29 cellular contexts compared by ENCODE assay signal in genomic region chr20:11728937-11729336, GRCh38.
"Had no signal": no experiment of that assay in that cellular context is flagged by ENCODE, and none has a peak within 500 bp of the region (broad histone marks: within the 10 kb centered on the region; RNA-seq: fewer than 3 reads in every experiment).

No MANE protein-coding gene starts in this region.

- H3K4me1 ChIP-seq: left lung, lower lobe of right lung, pancreas, prostate gland, stomach, testis, thyroid gland, transverse colon, upper lobe of right lung had no signal

- H3K36me3 Mint-ChIP-seq: immature natural killer cell; stimulated activated naive B cell treated with anti-CD40 and anti-IgM and Interleukin-4, amounts not matched to agents 10 μg/mL and 1 μg/mL and 100 μg/mL, for 72 hours had no signal

- H3K27ac ChIP-seq: left lung, lower lobe of right lung, pancreas, prostate gland, skin epidermis, stomach, testis, thyroid gland, transverse colon, upper lobe of right lung had no signal

- H3K9me3 ChIP-seq: lower lobe of right lung, pancreas, prostate gland, stomach, testis, thyroid gland, transverse colon, upper lobe of right lung had no signal

- H3K4me3 ChIP-seq: left lung, lower lobe of right lung, pancreas, prostate gland, skin epidermis, stomach, testis, thyroid gland, transverse colon, upper lobe of right lung had no signal

- H3K4me3 Mint-ChIP-seq: immature natural killer cell; naive thymus-derived CD8-positive, alpha-beta T cell; nephron; neural crest cell; stimulated activated naive B cell treated with anti-CD40 and anti-IgM and Interleukin-4, amounts not matched to agents 10 μg/mL and 1 μg/mL and 100 μg/mL, for 72 hours had no signal

- H3K27ac Mint-ChIP-seq: immature natural killer cell; naive thymus-derived CD8-positive, alpha-beta T cell; nephron; stimulated activated naive B cell treated with anti-CD40 and anti-IgM and Interleukin-4, amounts not matched to agents 10 μg/mL and 1 μg/mL and 100 μg/mL, for 72 hours had no signal

- H3K27me3 ChIP-seq: left lung, pancreas, stomach, testis, thyroid gland, transverse colon, upper lobe of right lung had no signal

- DNase-seq: hypothalamus; immature natural killer cell; kidney; left colon; left lung; lower lobe of right lung; mammary epithelial cell; mesenchymal stem cell; naive thymus-derived CD8-positive, alpha-beta T cell; nucleus accumbens; pancreas; posterior cingulate gyrus; retina; right cardiac atrium; stimulated activated CD4-positive, alpha-beta T cell treated with anti-CD3 and anti-CD28 coated beads, Interleukin-12 subunit alpha, Interleukin-12 subunit beta, amount 100 ng/mL, for 4 hours; stimulated activated CD4-positive, alpha-beta T cell treated with anti-CD3 and anti-CD28 coated beads, Interleukin-15, amount 100 ng/mL, for 24 hours; stimulated activated CD4-positive, alpha-beta T cell treated with anti-CD3 and anti-CD28 coated beads, Interleukin-2, amount 100 ng/mL, for 24 hours; stimulated activated CD4-positive, alpha-beta T cell treated with anti-CD3 and anti-CD28 coated beads, Interleukin-4, amount 100 ng/mL, for 1 hour; stimulated activated naive B cell treated with anti-CD40 and anti-IgM and Interleukin-4, amounts not matched to agents 10 μg/mL and 1 μg/mL and 100 μg/mL, for 72 hours; stimulated activated naive CD8-positive, alpha-beta T cell treated with anti-CD3 and anti-CD28 coated beads, Interleukin-15, Interleukin-2, amounts not matched to agents 100 U/mL and 50 U/mL, for 24 hours; stomach; testis; thyroid gland; transverse colon; upper lobe of right lung had no signal

- H3K27me3 Mint-ChIP-seq: stimulated activated naive B cell treated with anti-CD40 and anti-IgM and Interleukin-4, amounts not matched to agents 10 μg/mL and 1 μg/mL and 100 μg/mL, for 72 hours had no signal

- H3K4me1 Mint-ChIP-seq: immature natural killer cell; naive thymus-derived CD8-positive, alpha-beta T cell; neural crest cell had no signal

- H3K36me3 ChIP-seq: left lung, lower lobe of right lung, pancreas, prostate gland, stomach, thyroid gland, transverse colon, upper lobe of right lung had no signal
